ENCODE assay signal across 16 cellular contexts in genomic region chr11:60765355-60765754, GRCh38.
DNase-seq lines count a peak whose midpoint lies in the region; ATAC-seq and TF ChIP-seq lines count a peak whose summit lies in the region.
"Had no signal": no experiment of that assay in that cellular context is flagged by ENCODE, and none has a peak within 500 bp of the region (broad histone marks: within the 10 kb centered on the region; RNA-seq: fewer than 3 reads in every experiment).

No MANE protein-coding gene starts in this region.

- no peak overlapping the region for H3K27ac ChIP-seq in HEK293 (ENCODE audit: extremely low read depth, low read depth, low read length)
- peak overlapping the region; percentile 36 for H3K27ac ChIP-seq in OCI-LY3 (ENCODE audit: low read length)
- H3K27ac ChIP-seq: BLaER1 treated with 17β-estradiol and CSF1 and Interleukin-3, amounts not matched to agents 10 nM and 100 nM had no signal

- H3K4me2 ChIP-seq in OCI-LY3 (ENCODE audit: low read length): 0 out of 2 replicates have a peak overlapping the region, but pooled peaks have one; percentile 0
- H3K4me2 ChIP-seq: BLaER1 treated with 17β-estradiol and CSF1 and Interleukin-3, amounts not matched to agents 10 nM and 100 nM had no signal

- H3K9me3 ChIP-seq in HEK293 (ENCODE audit: control insufficient read depth, insufficient read depth, low read depth, low read length): no peaks in the 10 kb centered on the region
- no peaks in the 10 kb centered on the region for H3K9me3 ChIP-seq in OCI-LY3 (ENCODE audit: insufficient read depth, low read length)
- H3K9me3 ChIP-seq: BLaER1 treated with 17β-estradiol and CSF1 and Interleukin-3, amounts not matched to agents 10 nM and 100 nM had no signal

- peak; percentile 10 for DNase-seq in ELR (ENCODE audit: low read depth)
- no peak for DNase-seq in NCI-H2227 treated with DMSO at 0.1 percent for 48 hours (lab: John Stamatoyannopoulos, UW)
- no peak for DNase-seq in AG20443 (ENCODE audit: low spot score)
- DNase-seq: CD8-positive, alpha-beta memory T cell; DMS79; H7; KBM-7; NCI-H1048; NCI-H524 treated with DMSO at 0.1 percent for 48 hours; RPMI8226 had no signal

- CTCF ChIA-PET in HEK293 (lab: Yijun Ruan, JAX): interaction anchor here (0.6 to 5.2 kb wide), 7 partner anchors 8 to 420 kb away, joined by 3 to 34 read pairs (median 5); partner anchors contain the start of gene MS4A15

- ATAC-seq in GM18520 (IDR thresholded peaks at IDR 0.05; ENCODE audit: unreplicated experiment) (peak; percentile 5), GM18505 (IDR thresholded peaks at IDR 0.05; ENCODE audit: unreplicated experiment) (no peak), GM18502 (IDR thresholded peaks at IDR 0.05; ENCODE audit: poor library complexity, unreplicated experiment) (no peak)

- H3K27me3 ChIP-seq in OCI-LY3 (ENCODE audit: low read depth, low read length): no peaks in the 10 kb centered on the region

- no peak for TF ChIP-seq POLR2A in GM18505 (IDR thresholded peaks at IDR 0.05; ENCODE audit: borderline replicate concordance, extremely low read depth, insufficient read depth, insufficient read length)

- H3K4me3 ChIP-seq in HEK293 (ENCODE audit: low read depth, low read length) (no peak overlapping the region), OCI-LY3 (ENCODE audit: low read length) (no peak overlapping the region)
- H3K4me3 ChIP-seq: BLaER1 treated with 17β-estradiol and CSF1 and Interleukin-3, amounts not matched to agents 10 nM and 100 nM had no signal

- H2AFZ ChIP-seq in OCI-LY3 (ENCODE audit: low read depth, low read length): no peak overlapping the region

- no peaks in the 10 kb centered on the region for H3K79me2 ChIP-seq in OCI-LY3 (ENCODE audit: low read length)

- H3K4me1 ChIP-seq in HEK293 (ENCODE audit: control insufficient read depth, insufficient read depth, low read length): no peaks in the 10 kb centered on the region
- H3K4me1 ChIP-seq in OCI-LY3 (ENCODE audit: low read length): peaks cover 52% of the 10 kb centered on the region

- H4K20me1 ChIP-seq in OCI-LY3 (ENCODE audit: insufficient read depth, low read length): no peaks in the 10 kb centered on the region
- H4K20me1 ChIP-seq: BLaER1 treated with 17β-estradiol and CSF1 and Interleukin-3, amounts not matched to agents 10 nM and 100 nM had no signal

- H3K36me3 ChIP-seq in HEK293 (ENCODE audit: control insufficient read depth in 2 of 2, insufficient read depth in 1 of 2, low read length in 2 of 2): no peaks in the 10 kb centered on the region
- no peaks in the 10 kb centered on the region for H3K36me3 ChIP-seq in OCI-LY3 (replicated peaks; ENCODE audit: low read depth, low read length)
- H3K36me3 ChIP-seq: BLaER1 treated with 17β-estradiol and CSF1 and Interleukin-3, amounts not matched to agents 10 nM and 100 nM had no signal

- no peak overlapping the region for H3K9ac ChIP-seq in OCI-LY3 (ENCODE audit: low read length)
- H3K9ac ChIP-seq: BLaER1 treated with 17β-estradiol and CSF1 and Interleukin-3, amounts not matched to agents 10 nM and 100 nM had no signal

- no peak for TF ChIP-seq CTCF in HEK293 (tag by site-specific recombination; IDR thresholded peaks at IDR 0.05)
- TF ChIP-seq CTCF in OCI-LY3 (IDR thresholded peaks at IDR 0.05; ENCODE audit: low read depth, low read length): no peak

- POLR2A ChIA-PET in HEK293 (lab: Yijun Ruan, JAX): interaction anchor here (1.5 kb wide), 1 partner anchor 148 kb away, joined by 3 read pairs; the partner anchor contains the start of gene TMEM109

TF ChIP-seq in HEK293, 187 proteins besides CTCF, POLR2A, EP300 and RAD21:
- peak; percentile 40; the same call in 1 of the 2 replicates for TF ChIP-seq ZNF513 (tag by site-specific recombination; IDR thresholded peaks at IDR 0.05)
- TF ChIP-seq ZNF785 (tag by site-specific recombination; IDR thresholded peaks at IDR 0.05): no peak
